ENCODE assay signal across 8 cellular contexts in the genomic region with DNA sequence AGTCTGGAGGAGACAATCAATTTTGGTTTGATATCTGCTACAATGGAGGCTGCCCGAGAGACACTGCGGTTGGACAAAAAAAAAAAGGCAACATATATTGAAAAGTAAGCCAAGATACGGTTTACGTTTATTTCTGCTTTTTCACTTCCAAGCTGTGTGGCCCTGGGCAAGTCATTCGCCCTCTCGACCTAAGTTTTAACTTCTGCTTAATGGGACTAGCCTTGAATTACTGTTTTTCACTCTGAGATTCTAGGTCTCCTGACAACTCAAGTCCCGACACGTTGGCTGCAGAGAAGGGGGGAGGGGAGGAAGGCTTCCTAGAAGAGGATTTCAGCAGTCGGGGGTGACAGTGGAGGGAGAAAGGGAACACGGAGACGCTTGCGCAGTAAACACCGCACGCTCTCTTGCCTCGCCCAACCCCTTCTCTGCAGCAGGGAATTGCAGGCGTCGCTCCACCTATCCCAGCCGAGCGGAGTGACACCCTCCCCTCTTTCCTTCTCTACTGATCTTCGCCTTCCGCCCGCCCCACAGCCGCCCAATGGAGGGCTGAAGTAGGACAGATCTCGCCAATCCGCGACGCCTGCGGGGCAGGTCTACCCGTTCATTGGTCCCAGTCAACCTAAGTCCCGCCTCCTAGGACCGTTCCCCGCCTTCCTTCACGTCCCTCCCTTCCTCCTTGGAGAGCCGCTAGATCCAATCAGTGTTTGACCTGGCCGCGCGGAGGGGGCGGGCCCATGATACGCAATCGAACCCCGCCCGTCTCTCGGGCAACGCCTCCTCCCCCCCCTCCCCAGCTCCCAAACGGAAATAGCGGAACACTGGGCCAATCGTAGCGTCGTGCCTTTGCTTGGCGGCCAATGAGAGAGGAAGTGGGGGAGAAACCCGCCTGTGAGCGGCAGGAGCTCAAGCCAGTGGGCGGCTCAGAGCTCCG. TPM values are rescaled to one million over a fixed set of nuclear protein-coding genes. Genes with fewer than 3 reads are reported as not detected.
DNase-seq lines count a peak whose midpoint lies in the region; ATAC-seq and TF ChIP-seq lines count a peak whose summit lies in the region.

No MANE protein-coding gene starts in this region.

- no peaks in the 10 kb centered on the region for H3K9me3 ChIP-seq in heart right ventricle

- POLR2A ChIA-PET in T-cell (lab: Charles Lee), result interaction anchor here (0.5 to 1.6 kb wide), 6 partner anchors 14 to 1638 kb away, joined by 3 to 12 read pairs (median 6); partner anchors contain the start of gene MED25 (in 1 of the 2)

- peaks cover 0 to 9% (median 0%) of the 10 kb centered on the region in 9 donors for H3K36me3 ChIP-seq in heart right ventricle

- in situ Hi-C loops in GM13977 (cut with MboI; ENCODE audit: low pct_unique_long_range_greater_than_20kb, low sequenced_read_pairs, unreplicated experiment), result no loop called here

- peaks cover 4 to 49% (median 33%) of the 10 kb centered on the region in 9 donors for H3K4me1 ChIP-seq in heart right ventricle

- H3K27ac Mint-ChIP-seq in T-cell (peak overlapping the region; percentile 98 to 99), type B pancreatic cell (peak overlapping the region; percentile 98)

- peak overlapping the region; percentile 81 to 97 (median 92) for H3K27ac ChIP-seq in heart right ventricle

- peak overlapping the region; percentile 4 to 96 (median 82) for H3K4me3 ChIP-seq in heart right ventricle

- peaks cover 4% of the 10 kb centered on the region for H3K36me3 Mint-ChIP-seq in T-cell
- peaks cover 5% of the 10 kb centered on the region for H3K36me3 Mint-ChIP-seq in type B pancreatic cell

- ATAC-seq in HG02870 (IDR thresholded peaks at IDR 0.05; ENCODE audit: unreplicated experiment), result peak; percentile 90
- peak; percentile 89 to 90 (median 90) for ATAC-seq in T-cell (replicated peaks in 1 of 4)
- ATAC-seq in heart right ventricle, result peak; percentile 90 to 96 (median 94)

- H3K27me3 Mint-ChIP-seq in T-cell (no peaks in the 10 kb centered on the region), type B pancreatic cell (no peaks in the 10 kb centered on the region)

- no peaks in the 10 kb centered on the region for H3K9me3 Mint-ChIP-seq in T-cell
- no peaks in the 10 kb centered on the region for H3K9me3 Mint-ChIP-seq in type B pancreatic cell

- peak overlapping the region; percentile 84 to 94 (median 89) for H3K4me3 Mint-ChIP-seq in T-cell
- peak overlapping the region; percentile 88 for H3K4me3 Mint-ChIP-seq in type B pancreatic cell

- no peaks in the 10 kb centered on the region for H3K27me3 ChIP-seq in heart right ventricle

- intact Hi-C loops in heart right ventricle (cut with DNase I), result loop anchor here in 6 of 10 donors (1.0 to 5.0 kb wide), 6 partner anchors 41 to 111 kb away; partner anchors contain the start of genes AKT1S1 (in 2 of the 6), TBC1D17 (in 2 of the 6), FUZ (in 1 of the 6) and PRMT1 (in 1 of the 6)

- DNase-seq in GM13977 (ENCODE audit: low spot score) (peak; percentile 100), NCI-H146 (lab: John Stamatoyannopoulos, UW) (peak; percentile 100), T-cell (peak; percentile 95 to 100 (median 99)), amniotic epithelial cell (ENCODE audit: low read depth) (peak; percentile 100), heart right ventricle (peak; percentile 98 to 100), pons (ENCODE audit: low spot score) (peak; percentile 100), type B pancreatic cell (ENCODE audit: extremely low spot score, unreplicated experiment) (peak; percentile 98)

- CTCF ChIA-PET in T-cell (lab: Charles Lee), result interaction anchor here (0.6 to 1.1 kb wide), 10 partner anchors 11 to 773 kb away, joined by 3 to 9 read pairs (median 3); partner anchors contain the start of genes PIH1D1 (in 1 of the 2), RRAS (in 1 of the 2) and RUVBL2 (in 1 of the 2)

- peaks cover 35 to 42% (median 40%) of the 10 kb centered on the region in 3 donors for H3K4me1 Mint-ChIP-seq in T-cell
- H3K4me1 Mint-ChIP-seq in type B pancreatic cell (ENCODE audit: unreplicated experiment), result peaks cover 26% of the 10 kb centered on the region

- 1 to 2% methylated on average over 53 to 54 of the region's 54 CpGs for WGBS in heart right ventricle, 2 donors

- no peak for TF ChIP-seq CTCF in GM13977 (IDR thresholded peaks at IDR 0.05; ENCODE audit: extremely low read depth, insufficient read depth, missing control alignments)
- no peak for TF ChIP-seq CTCF in heart right ventricle (IDR thresholded peaks at IDR 0.05)
- TF ChIP-seq CTCF in type B pancreatic cell (conservative IDR thresholded peaks at IDR 0.05), result no peak

RNA-seq across cellular contexts. Expression of gene AP2A1, which starts 0.5 kb away (rescaled TPM):
- total RNA-seq in T-cell (10 to 100 TPM; 49.6 to 64.8 (median 62.2) TPM), heart right ventricle (100 to 1,000 TPM in 1 of 10 donors, 10 to 100 TPM in 9; 56.0 to 108 (median 62.6) TPM), type B pancreatic cell (ENCODE audit: low replicate concordance) (75.2 and 82.9 TPM in 2 replicates)
- polyA plus RNA-seq in heart right ventricle, result 10 to 100 TPM; 36.1 to 96.3 TPM

RNA-seq across cellular contexts. Expression of gene TSKS, which starts 3.2 kb away (rescaled TPM):
- 1 to 10 TPM in 3 of 5 donors, under 1 TPM in 2; 0.23 to 4.1 (median 2.1) TPM for total RNA-seq in T-cell
- total RNA-seq in heart right ventricle, result under 1 TPM in 8 of 10 donors, not detected in 2; 0.15 to 0.80 (median 0.36) TPM
- 1 to 10 TPM in 1 of 2 donors, under 1 TPM in 1; 0.64 to 3.4 TPM for polyA plus RNA-seq in heart right ventricle
- total RNA-seq in type B pancreatic cell (ENCODE audit: low replicate concordance), result not detected in 2 replicates

RNA-seq across cellular contexts. Expression of gene FUZ, which starts 46.8 kb away (rescaled TPM):
- total RNA-seq in T-cell (10 to 100 TPM; 12.8 to 31.2 (median 23.7) TPM), heart right ventricle (10 to 100 TPM; 11.4 to 20.8 (median 14.4) TPM), type B pancreatic cell (ENCODE audit: low replicate concordance) (26.8 and 29.3 TPM in 2 replicates)
- polyA plus RNA-seq in heart right ventricle, result 10 to 100 TPM; 16.4 to 24.1 TPM

RNA-seq across cellular contexts. Expression of gene MED25, which starts 51.8 kb away (rescaled TPM):
- 10 to 100 TPM; 46.0 to 64.1 (median 57.6) TPM for total RNA-seq in T-cell
- total RNA-seq in heart right ventricle, result 100 to 1,000 TPM in 1 of 10 donors, 10 to 100 TPM in 9; 39.7 to 110 (median 54.9) TPM
- polyA plus RNA-seq in heart right ventricle, result 100 to 1,000 TPM in 1 of 2 donors, 10 to 100 TPM in 1; 39.5 to 149 TPM
- 88.5 and 88.9 TPM in 2 replicates for total RNA-seq in type B pancreatic cell (ENCODE audit: low replicate concordance)

Comparison
In these comparisons a context has a peak if more than half of its experiments do, and no peak if none do; other contexts are left out.
1. Peak in every context shown above with its lines: DNase-seq, ATAC-seq, H3K4me3 ChIP-seq and H3K27ac ChIP-seq.